In genomic region chr5:88780731-88781130, GRCh38 we compare ENCODE assay signal across 15 cellular contexts.
A peak's percentile ranks its signal among the peaks of the same experiment; 100 is the strongest.
DNase-seq lines count a peak whose midpoint lies in the region; ATAC-seq and TF ChIP-seq lines count a peak whose summit lies in the region.
"Had no signal": no experiment of that assay in that cellular context is flagged by ENCODE, and none has a peak within 500 bp of the region (broad histone marks: within the 10 kb centered on the region; RNA-seq: fewer than 3 reads in every experiment).

No MANE protein-coding gene starts in this region.

- 67 to 88% methylated on average over 1 of the region's 1 CpG for WGBS in transverse colon (ENCODE audit: low coverage in 1 of 2), 2 donors

- intact Hi-C loops in transverse colon (cut with DNase I; ENCODE audit: low total_unique reads): no loop called here

- no peak for TF ChIP-seq EP300 in transverse colon (IDR thresholded peaks at IDR 0.05; ENCODE audit: low read depth)

- H3K4me3 Mint-ChIP-seq in mesothelial cell of epicardium: no peak overlapping the region
- H3K4me3 Mint-ChIP-seq: CD4-positive, alpha-beta memory T cell had no signal

- CTCF ChIA-PET in HEK293 (lab: Yijun Ruan, JAX): no interaction called here

- no peaks in the 10 kb centered on the region for H3K27me3 ChIP-seq in thoracic aorta (replicated peaks; ENCODE audit: insufficient read depth)
- no peaks in the 10 kb centered on the region for H3K27me3 ChIP-seq in transverse colon
- H3K27me3 ChIP-seq: BE2C, SJCRH30 had no signal

- no peaks in the 10 kb centered on the region for H3K9me3 Mint-ChIP-seq in mesothelial cell of epicardium
- H3K9me3 Mint-ChIP-seq: CD4-positive, alpha-beta memory T cell had no signal

- in situ Hi-C loops in transverse colon (cut with MboI; ENCODE audit: low pct_ligation_motif_present in 1 of 4, low pct_unique_long_range_greater_than_20kb in 1 of 4, low sequenced_read_pairs in 3 of 4): no loop called here

- no peaks in the 10 kb centered on the region for H3K9me3 ChIP-seq in HEK293 (ENCODE audit: control insufficient read depth, insufficient read depth, low read depth, low read length)
- no peaks in the 10 kb centered on the region for H3K9me3 ChIP-seq in thoracic aorta
- H3K9me3 ChIP-seq in transverse colon: no peaks in the 10 kb centered on the region
- H3K9me3 ChIP-seq: BE2C, SJCRH30 had no signal

- H3K27ac Mint-ChIP-seq in mesothelial cell of epicardium: peak overlapping the region; percentile 37
- H3K27ac Mint-ChIP-seq: CD4-positive, alpha-beta memory T cell had no signal

- no peaks in the 10 kb centered on the region for H3K27me3 Mint-ChIP-seq in mesothelial cell of epicardium (ENCODE audit: low read depth)

- H3K4me3 ChIP-seq in HEK293 (ENCODE audit: low read depth, low read length) (no peak overlapping the region), thoracic aorta (no peak overlapping the region), transverse colon (no peak overlapping the region)
- H3K4me3 ChIP-seq: PC-9, SJCRH30 had no signal

- no peak for ATAC-seq in thoracic aorta (ENCODE audit: insufficient number of reproducible peaks, low FRiP score, low read depth)

- peaks cover 23% of the 10 kb centered on the region for H3K4me1 Mint-ChIP-seq in mesothelial cell of epicardium
- H3K4me1 Mint-ChIP-seq: CD4-positive, alpha-beta memory T cell had no signal

- TF ChIP-seq POLR2A in transverse colon (IDR thresholded peaks at IDR 0.05): no peak

- H3K4me1 ChIP-seq in HEK293 (ENCODE audit: control insufficient read depth, insufficient read depth, low read length) (peaks cover 8% of the 10 kb centered on the region), thoracic aorta (ENCODE audit: control insufficient read depth in 1 of 2, low read depth in 2 of 2) (peaks cover 28 to 70% of the 10 kb centered on the region in 2 donors), transverse colon (peaks cover 2 to 32% (median 11%) of the 10 kb centered on the region in 4 donors)
- H3K4me1 ChIP-seq: BE2C had no signal

- TF ChIP-seq CTCF in HEK293 (tag by site-specific recombination; IDR thresholded peaks at IDR 0.05): no peak
- TF ChIP-seq CTCF in mesothelial cell of epicardium (IDR thresholded peaks at IDR 0.05; ENCODE audit: unreplicated experiment): no peak
- TF ChIP-seq CTCF in thoracic aorta (IDR thresholded peaks at IDR 0.05): no peak
- no peak for TF ChIP-seq CTCF in transverse colon (IDR thresholded peaks at IDR 0.05)

- H3K36me3 Mint-ChIP-seq in mesothelial cell of epicardium: no peaks in the 10 kb centered on the region
- H3K36me3 Mint-ChIP-seq: CD4-positive, alpha-beta memory T cell had no signal

- no peak overlapping the region for H3K27ac ChIP-seq in HEK293 (ENCODE audit: extremely low read depth, low read depth, low read length)
- peak overlapping the region; percentile 33 to 94 for H3K27ac ChIP-seq in thoracic aorta
- no peak overlapping the region for H3K27ac ChIP-seq in transverse colon
- H3K27ac ChIP-seq: PC-9, SJCRH30 had no signal

- DNase-seq in OCI-M1 (lab: John Stamatoyannopoulos, UW) (peak; percentile 30), mesothelial cell of epicardium (ENCODE audit: low spot score in 2 of 2, unreplicated experiment in 2 of 2) (no peak), thoracic aorta (ENCODE audit: low spot score) (no peak), transverse colon (no peak), T-helper 2 cell (no peak), kidney tubule cell (ENCODE audit: low spot score) (no peak)
- DNase-seq: BE2C; CD4-positive, alpha-beta memory T cell; DMS79; H7; NCI-H1930; NCI-H82; PC-9; SJCRH30 had no signal

- POLR2A ChIA-PET in HEK293 (lab: Yijun Ruan, JAX): no interaction called here

- H3K36me3 ChIP-seq in HEK293 (ENCODE audit: control insufficient read depth in 2 of 2, insufficient read depth in 1 of 2, low read length in 2 of 2) (no peaks in the 10 kb centered on the region), thoracic aorta (no peaks in the 10 kb centered on the region), transverse colon (no peaks in the 10 kb centered on the region)
- H3K36me3 ChIP-seq: BE2C had no signal

TF ChIP-seq in HEK293, 187 proteins besides CTCF, POLR2A, EP300 and RAD21:
- TF ChIP-seq ZNF555 (tag by site-specific recombination; conservative IDR thresholded peaks at IDR 0.05) (no peak), ZNF366 (tag by site-specific recombination; conservative IDR thresholded peaks at IDR 0.05) (peak; percentile 28; the same call in 1 of the 2 replicates), ZSCAN23 (tag by site-specific recombination; IDR thresholded peaks at IDR 0.05) (no peak)

Comparison
In these comparisons a context has a peak if more than half of its experiments do, and no peak if none do; other contexts are left out.
1. H3K27ac ChIP-seq: peak in thoracic aorta (2 of 2); none in HEK293 (single experiment) and transverse colon (0 of 4).